ENCODE assay signal across 25 cellular contexts in the genomic region with DNA sequence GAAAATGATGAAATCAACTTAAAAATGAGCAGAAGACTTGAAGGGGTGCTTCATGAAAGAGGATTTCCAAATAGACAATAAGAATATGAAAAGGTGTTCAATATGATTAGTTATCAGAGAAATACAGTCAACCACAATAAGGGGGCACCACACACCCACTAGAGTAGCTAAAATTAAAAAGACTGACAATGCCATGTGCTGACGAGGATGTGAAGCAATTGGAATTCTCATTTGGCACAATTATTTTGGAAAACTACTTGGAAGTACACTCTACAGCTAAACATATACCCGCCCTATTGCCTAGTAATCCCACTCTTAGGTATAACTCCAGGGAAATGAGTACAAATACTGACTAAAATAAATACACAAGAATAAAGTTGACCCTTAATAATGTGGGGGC.
"Had no signal": no experiment of that assay in that cellular context is flagged by ENCODE, and none has a peak within 500 bp of the region (broad histone marks: within the 10 kb centered on the region; RNA-seq: fewer than 3 reads in every experiment).

No MANE protein-coding gene starts in this region.

- ATAC-seq: left ventricle myocardium superior; stimulated activated naive B cell treated with anti-CD40 and anti-IgM and Interleukin-4, amounts not matched to agents 10 μg/mL and 1 μg/mL and 100 μg/mL, for 72 hours; T-helper 17 cell had no signal

- H3K27ac ChIP-seq: SK-N-MC, skin epidermis, testis had no signal

- H3K79me2 ChIP-seq: hepatocyte had no signal

- DNase-seq: activated CD4-positive, alpha-beta T cell treated with anti-CD3 and anti-CD28 coated beads for 4 hours; activated CD4-positive, alpha-beta T cell treated with anti-CD3 and anti-CD28 coated beads, Interleukin-2, amount 50 U/mL, for 48 hours; activated CD4-positive, CD25-positive, alpha-beta regulatory T cell; activated naive CD4-positive, alpha-beta T cell treated with anti-CD3 and anti-CD28 coated beads for 36 hours; activated T-cell treated with anti-CD3 and anti-CD28 coated beads, Interleukin-2, amount 50 U/mL, for 48 hours; amygdala; cerebellar nuclear complex; effector memory CD4-positive, alpha-beta T cell; foreskin melanocyte; glutamatergic neuron; immature natural killer cell; kidney glomerular epithelial cell; left ventricle myocardium superior; occipital lobe; stimulated activated CD4-positive, alpha-beta T cell treated with anti-CD3 and anti-CD28 coated beads, Interleukin-15, amount 100 ng/mL, for 24 hours; stimulated activated CD4-positive, alpha-beta T cell treated with anti-CD3 and anti-CD28 coated beads, Interleukin-2, amount 100 ng/mL, for 48 hours; stimulated activated CD8-positive, alpha-beta memory T cell treated with anti-CD3 and anti-CD28 coated beads, Interleukin-4, amount 100 ng/mL, for 48 hours; stimulated activated naive B cell treated with anti-CD40 and anti-IgM and Interleukin-4, amounts not matched to agents 10 μg/mL and 1 μg/mL and 100 μg/mL, for 72 hours; SW 1271; T-helper 17 cell; testis; upper lobe of left lung had no signal

- H3K4me2 ChIP-seq: hepatocyte had no signal

- H3K27me3 ChIP-seq: hepatocyte, testis, upper lobe of left lung had no signal

- H2AFZ ChIP-seq: hepatocyte had no signal

- H3K4me3 ChIP-seq: hepatocyte, SK-N-MC, skin epidermis, testis, upper lobe of left lung had no signal

- H3K36me3 ChIP-seq: upper lobe of left lung had no signal

- H3K9me3 ChIP-seq: testis, upper lobe of left lung had no signal
